Comparison of ENCODE assay signal across 1 cellular context in genomic region chr12:123365141-123365917, GRCh38.
A peak's percentile ranks its signal among the peaks of the same experiment; 100 is the strongest.
TF ChIP-seq lines count a peak whose summit lies in the region.

No MANE protein-coding gene starts in this region.

TF ChIP-seq in HepG2, 621 proteins besides CTCF, POLR2A, EP300 and RAD21 (continued from another document and continues in another):
- TF ChIP-seq ZNF318 (CRISPR knock-in tag; IDR thresholded peaks at IDR 0.05): no peak
- no peak for TF ChIP-seq ZNF646 (CRISPR knock-in tag; IDR thresholded peaks at IDR 0.05)
- no peak for TF ChIP-seq ZBTB33 (CRISPR knock-in tag; IDR thresholded peaks at IDR 0.05)
- TF ChIP-seq TIGD3 (CRISPR knock-in tag; IDR thresholded peaks at IDR 0.05; ENCODE audit: borderline replicate concordance): no peak
- TF ChIP-seq ZNF18 (CRISPR knock-in tag; IDR thresholded peaks at IDR 0.05; ENCODE audit: insufficient replicate concordance): peak; percentile 91
- TF ChIP-seq ZNF136 (CRISPR knock-in tag; IDR thresholded peaks at IDR 0.05; ENCODE audit: low read depth): 0 out of 2 replicates have a peak, but pooled peaks have one; percentile 34
- no peak; the same call in 1 of the 2 replicates for TF ChIP-seq BORCS8-MEF2B (CRISPR knock-in tag; IDR thresholded peaks at IDR 0.05)
- peak; percentile 84 for TF ChIP-seq SP140L (CRISPR knock-in tag; IDR thresholded peaks at IDR 0.05; ENCODE audit: borderline replicate concordance)
- peak; percentile 35 for TF ChIP-seq ZBTB20 (CRISPR knock-in tag; IDR thresholded peaks at IDR 0.05; ENCODE audit: borderline replicate concordance, low read depth)
- no peak for TF ChIP-seq SSRP1 (CRISPR knock-in tag; IDR thresholded peaks at IDR 0.05)
- peak; percentile 88 for TF ChIP-seq ZFX (CRISPR knock-in tag; IDR thresholded peaks at IDR 0.05; ENCODE audit: low read depth)
- TF ChIP-seq MXD4 (CRISPR knock-in tag; IDR thresholded peaks at IDR 0.05): peak; percentile 51; the same call in 1 of the 2 replicates
- TF ChIP-seq ATM (IDR thresholded peaks at IDR 0.05; ENCODE audit: borderline replicate concordance): no peak
- TF ChIP-seq ZNF749 (CRISPR knock-in tag; IDR thresholded peaks at IDR 0.05; ENCODE audit: borderline replicate concordance): no peak
- TF ChIP-seq KLF13 (CRISPR knock-in tag; IDR thresholded peaks at IDR 0.05): no peak
- no peak for TF ChIP-seq PHB2 (IDR thresholded peaks at IDR 0.05; ENCODE audit: partially characterized antibody)
- no peak for TF ChIP-seq CBFB (CRISPR knock-in tag; IDR thresholded peaks at IDR 0.05)
- no peak for TF ChIP-seq CHD4 (IDR thresholded peaks at IDR 0.05; ENCODE audit: borderline replicate concordance, low read length)
- TF ChIP-seq ZNF784 (CRISPR knock-in tag; IDR thresholded peaks at IDR 0.05; ENCODE audit: borderline replicate concordance): no peak
- TF ChIP-seq HNF4G (IDR thresholded peaks at IDR 0.05; ENCODE audit: borderline replicate concordance, low read depth, low read length): no peak
- TF ChIP-seq HNF4G (CRISPR knock-in tag; IDR thresholded peaks at IDR 0.05; ENCODE audit: borderline replicate concordance, low read depth): no peak
- no peak for TF ChIP-seq U2AF2 (IDR thresholded peaks at IDR 0.05; ENCODE audit: low read depth, low read length)
- TF ChIP-seq ZNF484 (CRISPR knock-in tag; IDR thresholded peaks at IDR 0.05; ENCODE audit: borderline replicate concordance, low read depth): no peak
- peak; percentile 88 for TF ChIP-seq BHLHE40 (IDR thresholded peaks at IDR 0.05; ENCODE audit: low read length)
- TF ChIP-seq ZFP36L2 (CRISPR knock-in tag; IDR thresholded peaks at IDR 0.05): no peak
- TF ChIP-seq TBX3 (IDR thresholded peaks at IDR 0.05; ENCODE audit: borderline replicate concordance): no peak
- peak; percentile 96 for TF ChIP-seq BRCA1 (CRISPR knock-in tag; IDR thresholded peaks at IDR 0.05)
- TF ChIP-seq SIN3B (IDR thresholded peaks at IDR 0.05; ENCODE audit: low read length): peak; percentile 60
- TF ChIP-seq CEBPB (IDR thresholded peaks at IDR 0.05; ENCODE audit: borderline replicate concordance, low read depth, low read length): 0 out of 2 replicates have a peak, but pooled peaks have one; percentile 0
- no peak for TF ChIP-seq ZNF432 (CRISPR knock-in tag; IDR thresholded peaks at IDR 0.05; ENCODE audit: borderline replicate concordance)
- no peak for TF ChIP-seq ZMYM3 (CRISPR knock-in tag; IDR thresholded peaks at IDR 0.05)
- TF ChIP-seq GLI4 (CRISPR knock-in tag; IDR thresholded peaks at IDR 0.05; ENCODE audit: borderline replicate concordance): no peak
- no peak for TF ChIP-seq NR2F6 (IDR thresholded peaks at IDR 0.05)
- peak; percentile 46; the same call in 1 of the 2 replicates for TF ChIP-seq NR2F6 (CRISPR knock-in tag; IDR thresholded peaks at IDR 0.05)
- no peak for TF ChIP-seq ZIK1 (CRISPR knock-in tag; IDR thresholded peaks at IDR 0.05; ENCODE audit: borderline replicate concordance, low read depth)
- TF ChIP-seq ARNT (IDR thresholded peaks at IDR 0.05): no peak
- peak; percentile 59; the same call in 1 of the 2 replicates for TF ChIP-seq NFIC (IDR thresholded peaks at IDR 0.05; ENCODE audit: low read length)
- no peak for TF ChIP-seq FLYWCH1 (CRISPR knock-in tag; IDR thresholded peaks at IDR 0.05)
- peak; percentile 42; the same call in 1 of the 2 replicates for TF ChIP-seq SP5 (CRISPR knock-in tag; IDR thresholded peaks at IDR 0.05; ENCODE audit: borderline replicate concordance, low read depth)
- no peak for TF ChIP-seq SIX1 (CRISPR knock-in tag; IDR thresholded peaks at IDR 0.05; ENCODE audit: borderline replicate concordance)
